In the genomic region with DNA sequence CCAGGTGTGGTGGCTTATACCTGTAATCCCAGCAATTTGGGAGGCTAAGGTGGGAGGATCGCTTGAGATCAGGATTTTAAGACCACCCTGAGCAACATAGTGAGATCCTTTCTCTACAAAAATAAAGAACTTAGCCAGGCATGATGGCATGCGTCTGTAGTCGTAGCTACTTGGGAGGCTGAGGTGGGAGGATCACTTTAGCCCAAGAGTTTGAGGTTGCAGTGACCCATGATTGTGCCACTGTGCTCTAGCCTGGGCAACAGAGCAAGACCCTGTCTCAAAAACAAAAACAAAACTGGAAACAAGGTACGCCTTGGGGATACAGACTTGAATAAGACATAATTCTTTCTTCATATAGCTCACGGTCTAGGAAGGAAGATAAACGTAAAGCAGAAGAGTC, we compare ENCODE assay signal across 34 cellular contexts.
"Had no signal": no experiment of that assay in that cellular context is flagged by ENCODE, and none has a peak within 500 bp of the region (broad histone marks: within the 10 kb centered on the region; RNA-seq: fewer than 3 reads in every experiment).

No MANE protein-coding gene starts in this region.

- H3K4me3 ChIP-seq: MG63 had no signal

- DNase-seq: Karpas-422, Kasumi-1, MG63, MM.1S, MV-4-11, NCI-H1048, NCI-H1092, NCI-H1092 treated with DMSO at 0.1 percent for 48 hours, NCI-H1105, NCI-H1105 treated with DMSO at 0.1 percent for 48 hours, NCI-H1417, NCI-H1417 treated with DMSO at 0.1 percent for 48 hours, NCI-H1436, NCI-H1436 treated with DMSO at 0.1 percent for 48 hours, NCI-H146, NCI-H1694, NCI-H1694 treated with DMSO at 0.1 percent for 48 hours, NCI-H187, NCI-H187 treated with DMSO at 0.1 percent for 48 hours, NCI-H1930, NCI-H2029, NCI-H2029 treated with DMSO at 0.1 percent for 48 hours, NCI-H2081, NCI-H2081 treated with DMSO at 0.1 percent for 48 hours, NCI-H2107, NCI-H2171, NCI-H2171 treated with DMSO at 0.1 percent for 48 hours, NCI-H2227 treated with DMSO at 0.1 percent for 48 hours, NCI-H226, NCI-H345, NCI-H446, NCI-H446 treated with DMSO at 0.1 percent for 48 hours, NCI-H510A, NCI-H510A treated with DMSO at 0.1 percent for 48 hours had no signal

- H3K9me3 ChIP-seq: MG63 had no signal

- H3K36me3 ChIP-seq: MG63 had no signal
